In genomic region chr1:216818284-216818683, GRCh38 we compare ENCODE assay signal across 25 cellular contexts.
"Had no signal": no experiment of that assay in that cellular context is flagged by ENCODE, and none has a peak within 500 bp of the region (broad histone marks: within the 10 kb centered on the region; RNA-seq: fewer than 3 reads in every experiment).

No MANE protein-coding gene starts in this region.

- H3K27me3 ChIP-seq: neural progenitor cell, neutrophil, sigmoid colon, spleen, suprapubic skin, tibial nerve, uterus had no signal

- H3K9me3 ChIP-seq: neutrophil, psoas muscle, sigmoid colon, spleen, suprapubic skin, thoracic aorta, tibial nerve, uterus had no signal

- DNase-seq: hippocampal formation; kidney glomerular epithelial cell; left cardiac atrium; mesendoderm; naive B cell; natural killer cell; nephron progenitor cell; occipital lobe; psoas muscle; right cardiac atrium; sigmoid colon; small intestine; spleen; stimulated activated CD4-positive, alpha-beta T cell treated with anti-CD3 and anti-CD28 coated beads, Interleukin-4, amount 100 ng/mL, for 24 hours; stimulated activated naive CD4-positive, alpha-beta T cell; uterus had no signal

- H3K4me3 ChIP-seq: lung, neural progenitor cell, psoas muscle, sigmoid colon, spleen, suprapubic skin, thoracic aorta, tibial nerve, uterus had no signal

- H3K27ac ChIP-seq: neural progenitor cell, neutrophil, parathyroid adenoma, psoas muscle, sigmoid colon, spleen, suprapubic skin, thoracic aorta, tibial nerve, uterus had no signal

- ATAC-seq: left lobe of liver; natural killer cell; stimulated activated effector memory CD8-positive, alpha-beta T cell treated with anti-CD3 and anti-CD28 coated beads, Interleukin-12 subunit alpha, Interleukin-12 subunit beta, amount 100 ng/mL, for 72 hours had no signal

- H3K4me1 ChIP-seq: sigmoid colon, spleen, suprapubic skin, uterus had no signal

- H3K36me3 ChIP-seq: neural progenitor cell, neutrophil, sigmoid colon, spleen, suprapubic skin, thoracic aorta, tibial nerve, uterus had no signal
